In genomic region chr5:127586371-127586770, GRCh38 we compare ENCODE assay signal across 12 cellular contexts.
A peak's percentile ranks its signal among the peaks of the same experiment; 100 is the strongest.
DNase-seq lines count a peak whose midpoint lies in the region; ATAC-seq and TF ChIP-seq lines count a peak whose summit lies in the region.
"Had no signal": no experiment of that assay in that cellular context is flagged by ENCODE, and none has a peak within 500 bp of the region (broad histone marks: within the 10 kb centered on the region; RNA-seq: fewer than 3 reads in every experiment).

No MANE protein-coding gene starts in this region.

- no peaks in the 10 kb centered on the region; the same call in 1 of the 2 replicates for H3K27me3 ChIP-seq in SK-N-SH (ENCODE audit: insufficient read depth)
- H3K27me3 ChIP-seq: heart left ventricle had no signal

- H3K9me2 ChIP-seq in SK-N-SH, result no peaks in the 10 kb centered on the region

- TF ChIP-seq EP300 in SK-N-SH (IDR thresholded peaks at IDR 0.05; ENCODE audit: borderline replicate concordance in 1 of 2, low read depth in 1 of 2, low read length in 1 of 2), result no peak

- CTCF ChIA-PET in SK-N-SH (lab: Yijun Ruan, JAX), result no interaction called here

- TF ChIP-seq CTCF in GM13977 (IDR thresholded peaks at IDR 0.05; ENCODE audit: extremely low read depth, insufficient read depth, missing control alignments) (no peak), SK-N-SH (IDR thresholded peaks at IDR 0.05) (no peak)

- ATAC-seq in GM18517 (IDR thresholded peaks at IDR 0.05; ENCODE audit: unreplicated experiment) (peak; percentile 81), GM21423 (IDR thresholded peaks at IDR 0.05; ENCODE audit: unreplicated experiment) (peak; percentile 75), HG03135 (IDR thresholded peaks at IDR 0.05; ENCODE audit: unreplicated experiment) (peak; percentile 86)
- ATAC-seq: heart left ventricle had no signal

- no peaks in the 10 kb centered on the region for H3K9me3 ChIP-seq in SK-N-SH
- H3K9me3 ChIP-seq: heart left ventricle had no signal

- H3K9ac ChIP-seq in SK-N-SH, result no peak overlapping the region

- H3K79me2 ChIP-seq in SK-N-SH (ENCODE audit: insufficient read depth), result no peaks in the 10 kb centered on the region

- no peak overlapping the region for H3K4me3 ChIP-seq in SK-N-SH (ENCODE audit: low read depth in 2 of 2, low read length in 1 of 2)
- H3K4me3 ChIP-seq: heart left ventricle had no signal

- no peaks in the 10 kb centered on the region for H4K20me1 ChIP-seq in SK-N-SH (ENCODE audit: insufficient read depth)

- in situ Hi-C loops in GM13977 (cut with MboI; ENCODE audit: low pct_unique_long_range_greater_than_20kb, low sequenced_read_pairs, unreplicated experiment) (no loop called here), KBM-7 (cut with MboI; ENCODE audit: low pct_unique_long_range_greater_than_20kb, low sequenced_read_pairs) (no loop called here)

- no peak overlapping the region for H3K27ac ChIP-seq in SK-N-SH (ENCODE audit: low read depth in 2 of 2, low read length in 1 of 2)
- H3K27ac ChIP-seq: heart left ventricle had no signal

- no peaks in the 10 kb centered on the region for H3F3A ChIP-seq in SK-N-SH (replicated peaks; ENCODE audit: insufficient read depth)

- POLR2A ChIA-PET in SK-N-SH (lab: Yijun Ruan, JAX), result no interaction called here

- no peak overlapping the region for H3K4me2 ChIP-seq in SK-N-SH

- DNase-seq in iris pigment epithelial cell (ENCODE audit: low read depth), result peak; percentile 44
- DNase-seq in GM13977 (ENCODE audit: low spot score), result no peak
- no peak for DNase-seq in activated gamma-delta T cell treated with Interleukin-2 at 50 U/mL for 16 hours
- no peak for DNase-seq in KBM-7
- no peak for DNase-seq in SK-N-SH
- DNase-seq: activated B cell treated with CpG ODN at 0.5 μM for 24 hours, GF-D8, heart left ventricle, NCI-H748 treated with DMSO at 0.1 percent for 48 hours had no signal

- WGBS in SK-N-SH (ENCODE audit: low lambda C conversion rate), result 0% methylated on average over 1 of the region's 1 CpG

- H3K36me3 ChIP-seq in SK-N-SH (replicated peaks in 1 of 2; ENCODE audit: control insufficient read depth in 1 of 2, insufficient read depth in 2 of 2, low read length in 1 of 2), result no peaks in the 10 kb centered on the region
- H3K36me3 ChIP-seq: heart left ventricle had no signal

- H3K4me1 ChIP-seq in SK-N-SH (ENCODE audit: control insufficient read depth in 1 of 2, insufficient read depth in 2 of 2, low read depth in 1 of 2, low read length in 1 of 2), result no peaks in the 10 kb centered on the region

- H2AFZ ChIP-seq in SK-N-SH (ENCODE audit: low read depth), result no peak overlapping the region

- no peak for TF ChIP-seq RAD21 in SK-N-SH (IDR thresholded peaks at IDR 0.05; ENCODE audit: low read length)

TF ChIP-seq in SK-N-SH, 30 proteins besides CTCF, POLR2A, EP300 and RAD21:
- no peak for TF ChIP-seq MAX (IDR thresholded peaks at IDR 0.05; ENCODE audit: low read depth)
- no peak for TF ChIP-seq GATA2 (CRISPR knock-in tag; IDR thresholded peaks at IDR 0.05)
- no peak for TF ChIP-seq CHD2 (IDR thresholded peaks at IDR 0.05; ENCODE audit: low read length, partially characterized antibody)
- no peak for TF ChIP-seq JUND (IDR thresholded peaks at IDR 0.05)
- no peak for TF ChIP-seq RXRA (IDR thresholded peaks at IDR 0.05; ENCODE audit: borderline replicate concordance, low read depth)
- no peak for TF ChIP-seq POLR2AphosphoS5 (IDR thresholded peaks at IDR 0.05; ENCODE audit: low read depth, low read length)
- TF ChIP-seq MEF2A (IDR thresholded peaks at IDR 0.05; ENCODE audit: borderline replicate concordance, low read depth), result no peak
- no peak for TF ChIP-seq ELF1 (IDR thresholded peaks at IDR 0.05)
- TF ChIP-seq FOXM1 (IDR thresholded peaks at IDR 0.05; ENCODE audit: low read depth), result no peak
- TF ChIP-seq USF2 (IDR thresholded peaks at IDR 0.05; ENCODE audit: borderline replicate concordance, low read depth, low read length), result no peak
- no peak for TF ChIP-seq GABPA (IDR thresholded peaks at IDR 0.05; ENCODE audit: low read depth)
- no peak for TF ChIP-seq RCOR1 (IDR thresholded peaks at IDR 0.05; ENCODE audit: low read length)
- TF ChIP-seq SIN3A (IDR thresholded peaks at IDR 0.05; ENCODE audit: borderline replicate concordance, low read depth, low read length), result no peak
- no peak for TF ChIP-seq TEAD4 (IDR thresholded peaks at IDR 0.05; ENCODE audit: borderline replicate concordance, insufficient read depth)
